In the genomic region with DNA sequence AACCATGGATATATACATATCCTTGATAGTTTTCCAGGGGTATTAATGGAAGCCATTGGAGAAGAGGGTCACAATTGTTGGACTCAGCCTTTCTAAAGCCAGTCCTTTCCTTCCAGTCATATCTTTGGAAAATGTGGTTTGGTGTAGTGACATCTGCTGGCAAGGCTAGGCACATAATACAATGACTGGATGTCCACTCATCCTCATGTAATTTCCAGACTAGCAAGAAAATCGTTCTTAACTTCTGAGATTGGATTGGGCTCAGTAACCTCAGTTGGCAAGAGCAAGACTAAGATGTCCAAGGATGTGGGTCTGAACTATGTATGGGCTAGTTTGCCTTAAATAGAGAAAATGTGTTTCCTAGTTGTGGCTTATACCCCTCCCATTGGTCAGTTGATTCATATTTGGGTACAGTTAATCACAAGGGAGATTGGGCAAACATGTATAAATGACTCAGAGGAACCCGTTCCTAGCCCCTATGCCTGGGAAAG, we compare ENCODE assay signal across 8 cellular contexts. TPM values are rescaled to one million over a fixed set of nuclear protein-coding genes. Genes with fewer than 3 reads are reported as not detected.
DNase-seq lines count a peak whose midpoint lies in the region; ATAC-seq and TF ChIP-seq lines count a peak whose summit lies in the region.

No MANE protein-coding gene starts in this region.

- no peaks in the 10 kb centered on the region for H4K20me1 ChIP-seq in OCI-LY1 (ENCODE audit: insufficient read depth, low read length)

- no peak overlapping the region for H3K18ac ChIP-seq in mesenchymal stem cell (ENCODE audit: low read depth in 1 of 2, low read length in 2 of 2)

- no peak overlapping the region for H3K27ac Mint-ChIP-seq in Caco-2 (ENCODE audit: unreplicated experiment)
- no peak overlapping the region for H3K27ac Mint-ChIP-seq in chondrocyte (ENCODE audit: unreplicated experiment)

- no peak overlapping the region for H4K8ac ChIP-seq in mesenchymal stem cell (ENCODE audit: low read length)

- no peak overlapping the region for H3K4ac ChIP-seq in mesenchymal stem cell (ENCODE audit: low read depth in 1 of 2, low read length in 2 of 2)

- peak; percentile 91 to 94 for TF ChIP-seq CTCF in Caco-2 (IDR thresholded peaks at IDR 0.05; ENCODE audit: insufficient read depth in 1 of 2, low read depth in 1 of 2, low read length in 1 of 2, severe bottlenecking in 1 of 2, unreplicated experiment in 1 of 2)
- peak; percentile 69 for TF ChIP-seq CTCF in OCI-LY1 (IDR thresholded peaks at IDR 0.05; ENCODE audit: low read length)
- TF ChIP-seq CTCF in chondrocyte (IDR thresholded peaks at IDR 0.05) = peak; percentile 81

- no peak overlapping the region for H2AK5ac ChIP-seq in mesenchymal stem cell (ENCODE audit: low read length, severe bottlenecking)

- ATAC-seq in HG02678 (IDR thresholded peaks at IDR 0.05; ENCODE audit: unreplicated experiment) (no peak), GM19351 (IDR thresholded peaks at IDR 0.05; ENCODE audit: unreplicated experiment) (no peak)

- H3K9me3 ChIP-seq in Caco-2 (no peaks in the 10 kb centered on the region), OCI-LY1 (ENCODE audit: low read length) (no peaks in the 10 kb centered on the region), mesenchymal stem cell (ENCODE audit: control insufficient read depth, low read length) (no peaks in the 10 kb centered on the region)

- no peak overlapping the region for H3K14ac ChIP-seq in mesenchymal stem cell (ENCODE audit: low read length in 2 of 2)

- no peak overlapping the region for H2BK120ac ChIP-seq in mesenchymal stem cell (ENCODE audit: low read depth, low read length)

- CTCF ChIA-PET in Caco-2 (lab: Charles Lee) = interaction anchor here (1.0 to 3.5 kb wide), 4 partner anchors 16 to 72 kb away, joined by 3 to 16 read pairs (median 8); partner anchors contain the start of genes FAM117A and SLC35B1

- H3K9me3 Mint-ChIP-seq in Caco-2 (ENCODE audit: unreplicated experiment) = no peaks in the 10 kb centered on the region
- no peaks in the 10 kb centered on the region for H3K9me3 Mint-ChIP-seq in chondrocyte (ENCODE audit: low read depth)

- BruUV-seq in Caco-2 (replicated peaks; lab: Mats Ljungman, UMichigan) = no TSS peak

- H3K36me3 ChIP-seq in Caco-2 (ENCODE audit: control insufficient read depth, insufficient read depth, low read length) = no peaks in the 10 kb centered on the region
- no peaks in the 10 kb centered on the region for H3K36me3 ChIP-seq in OCI-LY1 (ENCODE audit: insufficient read depth, low read length)
- no peaks in the 10 kb centered on the region for H3K36me3 ChIP-seq in mesenchymal stem cell (ENCODE audit: control insufficient read depth in 1 of 2, insufficient read depth in 2 of 2, low read depth in 1 of 2, low read length in 2 of 2)

- no peaks in the 10 kb centered on the region for H3K36me3 Mint-ChIP-seq in Caco-2 (ENCODE audit: insufficient read depth, unreplicated experiment)
- no peaks in the 10 kb centered on the region for H3K36me3 Mint-ChIP-seq in chondrocyte (ENCODE audit: low read depth)

- no peaks in the 10 kb centered on the region for H3F3A ChIP-seq in OCI-LY1 (ENCODE audit: insufficient read depth, low read length)

- H3K27me3 Mint-ChIP-seq in Caco-2 (ENCODE audit: insufficient read depth, unreplicated experiment) (peaks cover 20% of the 10 kb centered on the region), chondrocyte (ENCODE audit: low read depth) (no peaks in the 10 kb centered on the region)

- 17% methylated on average over 2 of the region's 2 CpGs for WGBS in mesenchymal stem cell

- no peak overlapping the region for H2AFZ ChIP-seq in OCI-LY1 (ENCODE audit: low read length)
- no peak overlapping the region for H2AFZ ChIP-seq in mesenchymal stem cell (ENCODE audit: low read depth, low read length)

- H3K4me1 Mint-ChIP-seq in Caco-2 (ENCODE audit: low read depth, unreplicated experiment) (no peaks in the 10 kb centered on the region), chondrocyte (ENCODE audit: low read depth) (peaks cover 22% of the 10 kb centered on the region)

- POLR2A ChIA-PET in Caco-2 (lab: Charles Lee) = interaction anchor here (1.0 to 1.5 kb wide), 2 partner anchors 16 kb away, joined by 5 to 9 read pairs; partner anchors contain the start of gene FAM117A

- no peak overlapping the region for H4K91ac ChIP-seq in mesenchymal stem cell (ENCODE audit: low read length)

- H3K4me3 Mint-ChIP-seq in Caco-2 (ENCODE audit: unreplicated experiment) (no peak overlapping the region), chondrocyte (ENCODE audit: unreplicated experiment) (no peak overlapping the region)

- H3K4me3 ChIP-seq in Caco-2 (ENCODE audit: low read depth, low read length) = no peak overlapping the region
- H3K4me3 ChIP-seq in OCI-LY1 (ENCODE audit: low read depth, low read length, poor library complexity, severe bottlenecking) = no peak overlapping the region
- H3K4me3 ChIP-seq in mesenchymal stem cell (ENCODE audit: insufficient read depth in 1 of 2, low read depth in 1 of 2, low read length in 2 of 2) = peak overlapping the region in 1 of 2 experiments; percentile 7

- H3K9ac ChIP-seq in OCI-LY1 (ENCODE audit: low read length) (no peak overlapping the region), mesenchymal stem cell (ENCODE audit: low read length) (peak overlapping the region; percentile 69)

- H3K9me2 ChIP-seq in OCI-LY1 (ENCODE audit: low read depth, low read length) = no peaks in the 10 kb centered on the region

- peaks cover 2% of the 10 kb centered on the region for H3K79me1 ChIP-seq in mesenchymal stem cell (replicated peaks; ENCODE audit: low read length, poor library complexity, severe bottlenecking)

- H3K27ac ChIP-seq in OCI-LY1 (ENCODE audit: low read depth, low read length, poor library complexity, severe bottlenecking) (no peak overlapping the region), mesenchymal stem cell (ENCODE audit: low read length, poor library complexity, severe bottlenecking) (no peak overlapping the region)

- no peaks in the 10 kb centered on the region for H3K79me2 ChIP-seq in OCI-LY1 (ENCODE audit: insufficient read depth, low read length)

- H3K27me3 ChIP-seq in Caco-2 (replicated peaks; ENCODE audit: control insufficient read depth, insufficient read depth, low read length) (no peaks in the 10 kb centered on the region), OCI-LY1 (ENCODE audit: insufficient read depth, low read length) (no peaks in the 10 kb centered on the region), mesenchymal stem cell (ENCODE audit: control insufficient read depth in 1 of 2, insufficient read depth in 1 of 2, low read length in 2 of 2) (peaks cover 0 to 9% of the 10 kb centered on the region in 2 experiments)

- intact Hi-C loops in Caco-2 (cut with micrococcal nuclease; ENCODE audit: unreplicated experiment) = loop anchor here (1.0 kb wide), 3 partner anchors 15 to 211 kb away; partner anchors contain the start of gene FAM117A

- DNase-seq in Caco-2 (peak in 1 of 2 experiments; percentile 71), H4 (ENCODE audit: low spot score) (peak; percentile 65), chondrocyte (ENCODE audit: low spot score) (no peak), mesenchymal stem cell (peak; percentile 68)
- no peak for DNase-seq in activated CD8-positive, alpha-beta memory T cell treated with anti-CD3 and anti-CD28 coated beads, Interleukin-2, amount 50 U/mL, for 48 hours

- no peak overlapping the region for H2BK15ac ChIP-seq in mesenchymal stem cell (ENCODE audit: low read depth, poor library complexity, severe bottlenecking)

- H2BK5ac ChIP-seq in mesenchymal stem cell (ENCODE audit: low read depth, low read length, poor library complexity, severe bottlenecking) = no peak overlapping the region

- H2BK12ac ChIP-seq in mesenchymal stem cell (ENCODE audit: low read length in 2 of 2) = no peak overlapping the region

- H3K4me2 ChIP-seq in OCI-LY1 (ENCODE audit: low read length) (no peak overlapping the region), mesenchymal stem cell (ENCODE audit: low read length, poor library complexity, severe bottlenecking) (no peak overlapping the region)

- H3K4me1 ChIP-seq in Caco-2 = peaks cover 4% of the 10 kb centered on the region; the same call in 1 of the 2 replicates
- no peaks in the 10 kb centered on the region for H3K4me1 ChIP-seq in OCI-LY1 (ENCODE audit: insufficient read depth, low read length, severe bottlenecking)
- H3K4me1 ChIP-seq in mesenchymal stem cell (ENCODE audit: control insufficient read depth, insufficient read depth, low read depth, low read length) = peaks cover 7% of the 10 kb centered on the region

- H3K23ac ChIP-seq in mesenchymal stem cell (ENCODE audit: low read length in 2 of 2) = no peak overlapping the region

RNA-seq across cellular contexts. Expression of gene KAT7, which starts 8.7 kb away (rescaled TPM):
- total RNA-seq in Caco-2 (2022) (131 and 137 TPM in 2 replicates), chondrocyte (32.0 to 42.8 TPM (median 33.1 TPM) in 3 replicates)
- 34.0 and 42.3 TPM in 2 replicates for total RNA-seq in H4 (2014; rRNA removed; shearing (Covaris generic))
- polyA plus RNA-seq in mesenchymal stem cell (2013, experiment 1 of 2) = 22.5 TPM
- 25.7 TPM for polyA plus RNA-seq in mesenchymal stem cell (2013, experiment 2 of 2)

RNA-seq across cellular contexts. Expression of gene FAM117A, which starts 15.8 kb away (rescaled TPM):
- total RNA-seq in Caco-2 (2022) (36.8 and 41.5 TPM in 2 replicates), chondrocyte (3.1 to 3.4 TPM (median 3.3 TPM) in 3 replicates)
- 6.9 and 8.1 TPM in 2 replicates for total RNA-seq in H4 (2014; rRNA removed; shearing (Covaris generic))
- polyA plus RNA-seq in mesenchymal stem cell (2013, experiment 1 of 2) = 6.0 TPM
- 6.5 TPM for polyA plus RNA-seq in mesenchymal stem cell (2013, experiment 2 of 2)

Comparison
In these comparisons a context has a peak if more than half of its experiments do, and no peak if none do; other contexts are left out.
1. DNase-seq: peak in H4 (single experiment) and mesenchymal stem cell (single experiment); none in chondrocyte (single experiment) and activated CD8-positive, alpha-beta memory T cell treated with anti-CD3 and anti-CD28 coated beads, Interleukin-2, amount 50 U/mL, for 48 hours (single experiment).
2. Peak in every context shown above with its lines, with median percentiles within 50 percentile points of each other: CTCF ChIP-seq.